In the genomic region with DNA sequence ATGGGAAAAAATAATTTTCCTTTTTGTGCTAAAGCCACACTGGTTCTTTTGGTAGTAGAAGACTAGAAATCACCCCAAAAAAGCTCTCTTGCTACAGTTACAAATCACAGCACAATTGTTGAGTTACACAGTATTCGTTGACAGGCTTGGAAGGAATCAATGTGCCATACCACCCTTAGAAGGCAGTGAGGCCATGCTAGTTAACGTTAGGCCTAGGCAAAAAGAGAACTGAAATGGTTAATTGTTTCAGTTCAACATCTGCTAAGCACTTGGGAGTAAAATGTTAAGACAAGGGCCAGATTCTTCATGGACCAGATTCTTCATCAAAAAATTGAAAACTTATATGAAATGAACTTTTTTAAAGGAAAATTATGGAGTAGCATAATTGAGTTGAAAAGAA, we compare ENCODE assay signal across 36 cellular contexts.
"Had no signal": no experiment of that assay in that cellular context is flagged by ENCODE, and none has a peak within 500 bp of the region (broad histone marks: within the 10 kb centered on the region; RNA-seq: fewer than 3 reads in every experiment).

No MANE protein-coding gene starts in this region.

- H3K27ac ChIP-seq: ascending aorta, cardiac muscle cell, Peyer's patch, WERI-Rb-1 had no signal

- H3K9me3 Mint-ChIP-seq: activated T-cell treated with anti-CD3 and anti-CD28 coated beads, Interleukin-2, amount 50 U/mL, for 24 hours; central memory CD8-positive, alpha-beta T cell had no signal

- H3K36me3 ChIP-seq: ascending aorta, cardiac muscle cell, Peyer's patch, WERI-Rb-1 had no signal

- H3K4me3 ChIP-seq: ascending aorta, cardiac muscle cell, Peyer's patch had no signal

- H3K4me1 ChIP-seq: ascending aorta, Peyer's patch had no signal

- DNase-seq: activated CD4-positive, alpha-beta T cell treated with anti-CD3 and anti-CD28 coated beads for 1 hour; activated CD4-positive, alpha-beta T cell treated with anti-CD3 and anti-CD28 coated beads for 48 hours; activated CD4-positive, alpha-beta T cell treated with anti-CD3 and anti-CD28 coated beads, Interleukin-2, amount 50 U/mL, for 48 hours; activated CD4-positive, CD25-positive, alpha-beta regulatory T cell; activated CD8-positive, alpha-beta T cell treated with anti-CD3 and anti-CD28 coated beads, Interleukin-2, amount 10 ng/mL, durations not matched to agents 7 days and 5 days; activated gamma-delta T cell; activated naive CD4-positive, alpha-beta T cell treated with Interleukin-2 at 50 U/mL for 16 hours; activated naive CD8-positive, alpha-beta T cell treated with anti-CD3 and anti-CD28 coated beads, Interleukin-2, amount 10 ng/mL, durations not matched to agents 7 days and 5 days; activated T-cell treated with anti-CD3 and anti-CD28 coated beads, Interleukin-2, amount 50 U/mL, for 24 hours; amygdala; MM.1S; NCI-H1092 treated with DMSO at 0.1 percent for 48 hours; NCI-H1417; NCI-H146; NCI-H187; NCI-H2029 treated with DMSO at 0.1 percent for 48 hours; NCI-H2107; NCI-H2171; NCI-H510A; NCI-H526; NCI-H748 treated with DMSO at 0.1 percent for 48 hours; NK-92 treated with Interleukin-12 subunit alpha and Interleukin-12 subunit beta, amount 100 ng/mL, for 24 hours; PC-3; Peyer's patch; RPMI8226; SIG-M5; T-helper 1 cell; T-helper 2 cell; T-helper 9 cell; WERI-Rb-1 had no signal

- ATAC-seq: activated CD8-positive, alpha-beta T cell treated with anti-CD3 and anti-CD28 coated beads, Interleukin-2, amount 10 ng/mL, durations not matched to agents 7 days and 5 days; PC-3; SK-N-SH treated with all-trans-retinoic acid at 6 μM for 48 hours had no signal

- H3K4me1 Mint-ChIP-seq: central memory CD8-positive, alpha-beta T cell had no signal

- H3K9me3 ChIP-seq: ascending aorta, Peyer's patch had no signal

- H3K4me3 Mint-ChIP-seq: activated CD8-positive, alpha-beta T cell treated with anti-CD3 and anti-CD28 coated beads, Interleukin-2, amount 10 ng/mL, durations not matched to agents 7 days and 5 days; activated naive CD4-positive, alpha-beta T cell treated with anti-CD3 and anti-CD28 coated beads, Interleukin-2, amount 50 U/mL, for 24 hours; activated naive CD8-positive, alpha-beta T cell treated with anti-CD3 and anti-CD28 coated beads, Interleukin-2, amount 10 ng/mL, durations not matched to agents 7 days and 5 days; activated T-cell treated with anti-CD3 and anti-CD28 coated beads, Interleukin-2, amount 50 U/mL, for 24 hours; central memory CD8-positive, alpha-beta T cell had no signal

- H3K27me3 ChIP-seq: ascending aorta, cardiac muscle cell, Peyer's patch had no signal

- H3K27ac Mint-ChIP-seq: activated CD8-positive, alpha-beta T cell treated with anti-CD3 and anti-CD28 coated beads, Interleukin-2, amount 10 ng/mL, durations not matched to agents 7 days and 5 days; activated naive CD4-positive, alpha-beta T cell treated with anti-CD3 and anti-CD28 coated beads, Interleukin-2, amount 50 U/mL, for 24 hours; activated naive CD8-positive, alpha-beta T cell treated with anti-CD3 and anti-CD28 coated beads, Interleukin-2, amount 10 ng/mL, durations not matched to agents 7 days and 5 days; activated T-cell treated with anti-CD3 and anti-CD28 coated beads, Interleukin-2, amount 50 U/mL, for 24 hours; activated T-helper 2 cell treated with anti-CD3 and anti-CD28 coated beads, Interferon-gamma antibody, Interleukin-2, Interleukin-4, amounts not matched to agents 10 μg/mL and 5 μg/mL and 100 μg/mL, durations not matched to agents 14 hours and 24 hours and 36 hours had no signal

- H3K36me3 Mint-ChIP-seq: activated naive CD8-positive, alpha-beta T cell treated with anti-CD3 and anti-CD28 coated beads, Interleukin-2, amount 10 ng/mL, durations not matched to agents 7 days and 5 days had no signal
